Comparison of ENCODE assay signal across 9 cellular contexts in the genomic region with DNA sequence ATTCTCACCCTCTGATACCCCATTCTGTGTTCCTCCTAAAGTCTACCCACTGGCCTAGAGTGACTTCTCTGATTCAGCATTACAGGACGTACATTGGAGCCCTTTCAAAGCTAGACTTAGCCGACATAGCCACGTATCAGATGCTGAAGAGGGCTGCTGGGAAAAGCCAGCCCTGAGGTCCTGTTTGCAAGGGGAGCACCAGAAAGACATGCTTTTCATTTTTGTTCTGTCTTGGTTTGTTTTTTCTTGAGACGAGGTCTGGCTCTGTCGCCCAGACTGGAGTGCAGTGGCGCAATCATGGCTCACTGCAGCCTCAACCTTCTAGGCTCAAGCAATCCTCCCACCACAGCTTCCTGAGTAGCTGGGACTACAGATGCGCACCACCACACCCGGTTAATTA. TPM values are rescaled to one million over a fixed set of nuclear protein-coding genes. Genes with fewer than 3 reads are reported as not detected.
DNase-seq lines count a peak whose midpoint lies in the region; ATAC-seq and TF ChIP-seq lines count a peak whose summit lies in the region.
"Had no signal": no experiment of that assay in that cellular context is flagged by ENCODE, and none has a peak within 500 bp of the region (broad histone marks: within the 10 kb centered on the region; RNA-seq: fewer than 3 reads in every experiment).

No MANE protein-coding gene starts in this region.

- POLR2A ChIA-PET in HEK293T (lab: Yijun Ruan, JAX): no interaction called here

- H2AFZ ChIP-seq in mesenchymal stem cell (ENCODE audit: low read depth, low read length): no peak overlapping the region

- H3K4me2 ChIP-seq in mesenchymal stem cell (ENCODE audit: low read length, poor library complexity, severe bottlenecking): no peak overlapping the region

- ATAC-seq in GM18909 (IDR thresholded peaks at IDR 0.05; ENCODE audit: poor library complexity, unreplicated experiment): no peak
- ATAC-seq in GM21447 (IDR thresholded peaks at IDR 0.05; ENCODE audit: unreplicated experiment): no peak

- no peak for TF ChIP-seq CTCF in CD14-positive monocyte (IDR thresholded peaks at IDR 0.05)

- peaks cover 0 to 5% (median 0%) of the 10 kb centered on the region in 7 donors for H3K9me3 Mint-ChIP-seq in CD14-positive monocyte
- H3K9me3 Mint-ChIP-seq: nephron had no signal

- H3K36me3 ChIP-seq in MG63 (no peaks in the 10 kb centered on the region), mesenchymal stem cell (ENCODE audit: control insufficient read depth in 1 of 2, insufficient read depth in 2 of 2, low read depth in 1 of 2, low read length in 2 of 2) (no peaks in the 10 kb centered on the region)

- no peaks in the 10 kb centered on the region for H3K79me1 ChIP-seq in mesenchymal stem cell (replicated peaks; ENCODE audit: low read length, poor library complexity, severe bottlenecking)

- H3K9ac ChIP-seq in mesenchymal stem cell (ENCODE audit: low read length): peak overlapping the region; percentile 47

- no peak overlapping the region for H3K4ac ChIP-seq in mesenchymal stem cell (ENCODE audit: low read depth in 1 of 2, low read length in 2 of 2)

- H3K4me1 ChIP-seq in mesenchymal stem cell (ENCODE audit: control insufficient read depth, insufficient read depth, low read depth, low read length): peaks cover 19% of the 10 kb centered on the region

- CTCF ChIA-PET in HEK293T (lab: Yijun Ruan, JAX): interaction anchor here (2.5 kb wide), 1 partner anchor 73 kb away, joined by 7 read pairs; no protein-coding TSS in a partner anchor

- H4K8ac ChIP-seq in mesenchymal stem cell (ENCODE audit: low read length): peak overlapping the region; percentile 12

- peak overlapping the region; percentile 3 for H3K27ac ChIP-seq in mesenchymal stem cell (ENCODE audit: low read length, poor library complexity, severe bottlenecking)

- no peak overlapping the region for H2AK5ac ChIP-seq in mesenchymal stem cell (ENCODE audit: low read length, severe bottlenecking)

- H3K27me3 Mint-ChIP-seq in CD14-positive monocyte (ENCODE audit: low read depth in 3 of 3): peaks cover 0 to 4% (median 0%) of the 10 kb centered on the region in 3 donors

- intact Hi-C loops in CD14-positive monocyte (cut with micrococcal nuclease): loop anchor here (5.0 kb wide), 2 partner anchors 43 to 73 kb away; no protein-coding TSS in a partner anchor

- no peak overlapping the region for H3K4me3 ChIP-seq in MG63
- H3K4me3 ChIP-seq in mesenchymal stem cell (ENCODE audit: insufficient read depth in 1 of 2, low read depth in 1 of 2, low read length in 2 of 2): no peak overlapping the region

- peaks cover 45% of the 10 kb centered on the region for H3K4me1 Mint-ChIP-seq in CD14-positive monocyte

- H3K23ac ChIP-seq in mesenchymal stem cell (ENCODE audit: low read length in 2 of 2): no peak overlapping the region

- H2BK15ac ChIP-seq in mesenchymal stem cell (ENCODE audit: low read depth, poor library complexity, severe bottlenecking): no peak overlapping the region

- no peak overlapping the region for H2BK12ac ChIP-seq in mesenchymal stem cell (ENCODE audit: low read length in 2 of 2)

- no peak overlapping the region for H3K18ac ChIP-seq in mesenchymal stem cell (ENCODE audit: low read depth in 1 of 2, low read length in 2 of 2)

- H2BK120ac ChIP-seq in mesenchymal stem cell (ENCODE audit: low read depth, low read length): no peak overlapping the region

- H3K4me3 Mint-ChIP-seq in CD14-positive monocyte: peak overlapping the region; percentile 54 to 82
- H3K4me3 Mint-ChIP-seq: nephron had no signal

- no peak overlapping the region for H3K14ac ChIP-seq in mesenchymal stem cell (ENCODE audit: low read length in 2 of 2)

- H2BK5ac ChIP-seq in mesenchymal stem cell (ENCODE audit: low read depth, low read length, poor library complexity, severe bottlenecking): no peak overlapping the region

- H3K9me3 ChIP-seq in MG63 (no peaks in the 10 kb centered on the region), mesenchymal stem cell (ENCODE audit: control insufficient read depth, low read length) (no peaks in the 10 kb centered on the region)

- H3K27me3 ChIP-seq in MG63 (no peaks in the 10 kb centered on the region), mesenchymal stem cell (ENCODE audit: control insufficient read depth in 1 of 2, insufficient read depth in 1 of 2, low read length in 2 of 2) (no peaks in the 10 kb centered on the region)

- DNase-seq in CD14-positive monocyte (ENCODE audit: low spot score): no peak
- peak; percentile 58 for DNase-seq in MG63
- peak; percentile 72 for DNase-seq in amniotic epithelial cell (ENCODE audit: low read depth)
- DNase-seq in mesenchymal stem cell: peak; percentile 71
- DNase-seq in stimulated activated CD4-positive, alpha-beta T cell treated with anti-CD3 and anti-CD28 coated beads, Interleukin-2, amount 100 ng/mL, for 24 hours: no peak
- DNase-seq in HEK293T (ENCODE audit: extremely low spot score): no peak

- H3K27ac Mint-ChIP-seq in CD14-positive monocyte: peak overlapping the region; percentile 80 to 93 (median 90)

- no peaks in the 10 kb centered on the region for H3K36me3 Mint-ChIP-seq in CD14-positive monocyte

- WGBS in mesenchymal stem cell: 59% methylated on average over 8 of the region's 8 CpGs

- H4K91ac ChIP-seq in mesenchymal stem cell (ENCODE audit: low read length): no peak overlapping the region

TF ChIP-seq in HEK293T, 16 proteins besides CTCF, POLR2A, EP300 and RAD21:
- TF ChIP-seq SP1 (IDR thresholded peaks at IDR 0.05) (no peak), TARDBP (IDR thresholded peaks at IDR 0.05) (no peak), FOXK2 (IDR thresholded peaks at IDR 0.05) (no peak)

RNA-seq across cellular contexts. Expression of a gene that starts 6.3 kb away (rescaled TPM):
- under 1 TPM; 0.19 to 0.23 TPM for polyA plus RNA-seq in CD14-positive monocyte
- total RNA-seq in MG63 (2014; rRNA removed; shearing (Covaris generic); ENCODE audit: low replicate concordance): 4.8 and 7.9 TPM in 2 replicates
- 6.3 TPM for polyA plus RNA-seq in mesenchymal stem cell (2013, experiment 1 of 2)
- 6.2 TPM for polyA plus RNA-seq in mesenchymal stem cell (2013, experiment 2 of 2)

RNA-seq across cellular contexts. Expression of a gene that starts 14.7 kb away (rescaled TPM):
- polyA plus RNA-seq in CD14-positive monocyte: 100 to 1,000 TPM; 132 to 156 TPM
- 70.3 and 247 TPM in 2 replicates for total RNA-seq in MG63 (2014; rRNA removed; shearing (Covaris generic); ENCODE audit: low replicate concordance)
- 327 TPM for polyA plus RNA-seq in mesenchymal stem cell (2013, experiment 1 of 2)
- 323 TPM for polyA plus RNA-seq in mesenchymal stem cell (2013, experiment 2 of 2)

RNA-seq across cellular contexts. Expression of a gene that starts 24.7 kb away (rescaled TPM):
- polyA plus RNA-seq in CD14-positive monocyte: 1 to 10 TPM; 3.8 to 4.4 TPM
- 27.8 and 37.2 TPM in 2 replicates for total RNA-seq in MG63 (2014; rRNA removed; shearing (Covaris generic); ENCODE audit: low replicate concordance)
- 26.1 TPM for polyA plus RNA-seq in mesenchymal stem cell (2013, experiment 1 of 2)
- 24.1 TPM for polyA plus RNA-seq in mesenchymal stem cell (2013, experiment 2 of 2)

Comparison
In these comparisons a context has a peak if more than half of its experiments do, and no peak if none do; other contexts are left out.
1. DNase-seq: peak in MG63 (single experiment), amniotic epithelial cell (single experiment) and mesenchymal stem cell (single experiment); none in CD14-positive monocyte (single experiment), stimulated activated CD4-positive, alpha-beta T cell treated with anti-CD3 and anti-CD28 coated beads, Interleukin-2, amount 100 ng/mL, for 24 hours (0 of 2) and HEK293T (single experiment).